8 cellular contexts compared by ENCODE assay signal in the genomic region with DNA sequence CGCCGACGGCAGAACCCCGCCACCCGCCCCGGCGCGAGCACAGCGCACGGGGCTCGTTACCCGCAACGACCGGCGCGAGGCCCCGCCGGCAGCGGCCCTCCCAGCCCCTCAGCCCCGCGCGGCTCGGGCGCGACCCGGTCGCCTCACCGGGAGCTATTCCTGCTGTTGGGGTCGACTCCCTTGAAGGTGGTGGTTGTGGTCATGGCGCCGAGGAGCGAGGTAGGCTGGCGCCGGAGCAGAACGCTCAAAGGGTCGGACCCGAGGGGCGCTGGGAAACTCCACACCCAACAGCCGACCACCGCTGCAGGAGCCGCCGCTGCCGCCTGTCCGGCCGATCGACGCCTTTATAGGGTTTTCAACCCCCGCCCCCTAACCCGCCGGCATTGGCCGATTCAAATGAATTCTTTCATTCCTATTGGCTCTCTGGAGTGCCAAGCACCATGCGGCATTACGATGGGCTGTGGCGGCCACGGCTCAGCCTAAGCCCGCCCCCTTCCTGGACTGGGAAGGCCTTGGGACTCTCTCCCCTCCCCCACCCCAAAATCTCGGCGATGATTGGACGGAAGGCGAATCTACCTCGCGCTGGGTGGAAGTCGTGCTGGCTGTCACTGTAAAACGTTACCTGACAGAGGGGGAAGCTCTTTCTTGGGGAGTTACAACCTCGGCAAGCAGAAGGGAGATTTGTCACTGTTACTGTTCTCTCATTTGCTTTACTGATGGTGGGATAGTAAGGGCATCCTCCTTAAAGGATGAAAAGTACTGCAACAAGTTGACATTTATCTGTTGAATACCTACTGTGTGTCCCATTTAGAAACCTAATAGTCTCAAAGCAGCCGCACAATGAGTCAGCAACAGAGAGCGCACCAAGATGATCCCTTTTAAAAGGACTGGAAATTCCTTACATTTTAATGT. TPM values are rescaled to one million over a fixed set of nuclear protein-coding genes. Genes with fewer than 3 reads are reported as not detected.
A peak's percentile ranks its signal among the peaks of the same experiment; 100 is the strongest.
DNase-seq lines count a peak whose midpoint lies in the region; ATAC-seq and TF ChIP-seq lines count a peak whose summit lies in the region.

A gene with protein sequence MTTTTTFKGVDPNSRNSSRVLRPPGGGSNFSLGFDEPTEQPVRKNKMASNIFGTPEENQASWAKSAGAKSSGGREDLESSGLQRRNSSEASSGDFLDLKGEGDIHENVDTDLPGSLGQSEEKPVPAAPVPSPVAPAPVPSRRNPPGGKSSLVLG (minus strand): TSS at position 318 of the 912 bp plus-strand sequence. CDS start 115 bp downstream, at position 203.

- TF ChIP-seq RAD21 in IMR-90 (IDR thresholded peaks at IDR 0.05; ENCODE audit: low read length): no peak

- H3K4me1 ChIP-seq in IMR-90 (ENCODE audit: control insufficient read depth, insufficient read depth, low read length): peaks cover 2% of the 10 kb centered on the region

- dilution Hi-C loops in IMR-90 (cut with HindIII; ENCODE audit: low sequenced_read_pairs, unreplicated experiment): no loop called here

- no peaks in the 10 kb centered on the region for H3K9me3 ChIP-seq in IMR-90 (ENCODE audit: control insufficient read depth, insufficient read depth, low read length)

- H2AFZ ChIP-seq in IMR-90 (replicated peaks; ENCODE audit: low read length, poor library complexity): peak within 1 kb of the TSS; percentile 91

- H2BK5ac ChIP-seq in IMR-90 (ENCODE audit: low read depth, low read length, poor library complexity, severe bottlenecking): peak within 1 kb of the TSS; percentile 81

- H3K18ac ChIP-seq in IMR-90 (ENCODE audit: low read depth, low read length): no peak within 1 kb of the TSS

- H3K9me1 ChIP-seq in IMR-90 (ENCODE audit: insufficient read depth, low read length): peaks cover 9% of the 10 kb centered on the region; the same call in 1 of the 2 replicates

- in situ Hi-C loops in IMR-90 (cut with MboI; ENCODE audit: low sequenced_read_pairs): no loop called here

- peak within 1 kb of the TSS; percentile 14; the same call in 1 of the 2 replicates for H2BK20ac ChIP-seq in IMR-90 (ENCODE audit: low read depth, low read length)

- peaks cover 17% of the 10 kb centered on the region for H4K20me1 ChIP-seq in IMR-90 (ENCODE audit: insufficient read depth, low read length)

- peak within 1 kb of the TSS; percentile 17; the same call in 1 of the 3 replicates for H2BK15ac ChIP-seq in IMR-90 (ENCODE audit: low read depth, low read length)

- H3K4me3 ChIP-seq in IMR-90 (ENCODE audit: insufficient read depth, low read depth, low read length): peak within 1 kb of the TSS; percentile 75

- H4K8ac ChIP-seq in IMR-90 (ENCODE audit: low read depth in 2 of 2, low read length in 2 of 2): peak within 1 kb of the TSS; percentile 13 to 92; a peak in 3 of 4 replicates

- H2AK9ac ChIP-seq in IMR-90 (replicated peaks; ENCODE audit: low read depth, low read length, poor library complexity): peak within 1 kb of the TSS; percentile 99

- H4K5ac ChIP-seq in IMR-90 (ENCODE audit: low read depth, low read length): peak within 1 kb of the TSS; percentile 27; the same call in 1 of the 2 replicates

- peak; percentile 96 for ATAC-seq in GM21528 (IDR thresholded peaks at IDR 0.05; ENCODE audit: low FRiP score, unreplicated experiment)
- peak; percentile 98 for ATAC-seq in IMR-90 (ENCODE audit: low read depth)

- POLR2A ChIA-PET in IMR-90 (lab: Charles Lee; ENCODE audit: unreplicated experiment): no interaction called here

- 0% methylated on average over 10 of the region's 67 CpGs; no CpG with 5 or more reads in 1 of the 2 experiments for WGBS in IMR-90 (ENCODE audit: extremely low coverage in 2 of 2, insufficient read length in 1 of 2), 2 experiments

- TF ChIP-seq CTCF in IMR-90 (conservative IDR thresholded peaks at IDR 0.05; ENCODE audit: low read depth, low read length): no peak

- BruUV-seq in IMR-90 (replicated peaks; lab: Mats Ljungman, UMichigan): no TSS peak

- H2BK120ac ChIP-seq in IMR-90 (ENCODE audit: low read depth, low read length): peak within 1 kb of the TSS; percentile 17; the same call in 1 of the 2 replicates

- H3K9ac ChIP-seq in IMR-90 (ENCODE audit: low read depth, low read length): peak within 1 kb of the TSS; percentile 74

- peak within 1 kb of the TSS; percentile 88; the same call in 1 of the 2 replicates for H4K91ac ChIP-seq in IMR-90 (ENCODE audit: insufficient read depth, low read depth, low read length)

- peak within 1 kb of the TSS; percentile 85 for H3K14ac ChIP-seq in IMR-90 (replicated peaks; ENCODE audit: low read depth, low read length)

- CTCF ChIA-PET in IMR-90 (lab: Yijun Ruan, JAX): no interaction called here

- H2AK5ac ChIP-seq in IMR-90 (ENCODE audit: low read depth, low read length): peak within 1 kb of the TSS; percentile 88

- peak within 1 kb of the TSS; percentile 90 for H3K4ac ChIP-seq in IMR-90 (ENCODE audit: low read depth, low read length)

- H3K27me3 ChIP-seq in IMR-90 (ENCODE audit: control insufficient read depth, insufficient read depth, low read length): no peaks in the 10 kb centered on the region

- peak; percentile 99 for DNase-seq in DMS 273 (lab: John Stamatoyannopoulos, UW; ENCODE audit: unreplicated experiment)
- DNase-seq in IMR-90: peak; percentile 99
- peak; percentile 99 for DNase-seq in OCI-M1 (lab: John Stamatoyannopoulos, UW)
- peak; percentile 97 for DNase-seq in activated T-cell treated with anti-CD3 and anti-CD28 coated beads for 24 hours (ENCODE audit: low read depth)
- DNase-seq in epithelial cell of prostate (ENCODE audit: low read depth, low spot score): peak; percentile 96
- DNase-seq in mucosa of gallbladder (ENCODE audit: low spot score): peak; percentile 99
- peak; percentile 96 for DNase-seq in stimulated activated CD8-positive, alpha-beta memory T cell treated with anti-CD3 and anti-CD28 coated beads, Interleukin-4, amount 100 ng/mL, for 4 hours (ENCODE audit: low read depth in 2 of 2, low spot score in 1 of 2)

- H3K79me1 ChIP-seq in IMR-90 (ENCODE audit: low read depth in 1 of 2, low read length in 2 of 2): peaks cover 3 to 38% of the 10 kb centered on the region in 2 experiments; a peak in 3 of 4 replicates

- intact Hi-C loops in IMR-90 (cut with micrococcal nuclease): no loop called here

- H3K4me2 ChIP-seq in IMR-90 (ENCODE audit: low read depth, low read length): peak within 1 kb of the TSS; percentile 96

- H3K23ac ChIP-seq in IMR-90 (ENCODE audit: low read depth, low read length): peak within 1 kb of the TSS; percentile 94

- peak; percentile 100 for TF ChIP-seq POLR2A in IMR-90 (IDR thresholded peaks at IDR 0.05; ENCODE audit: low read depth, low read length)

- peak within 1 kb of the TSS; percentile 32 for H3K56ac ChIP-seq in IMR-90 (ENCODE audit: extremely low read depth, insufficient read depth, low read length)

- H3K27ac ChIP-seq in IMR-90 (ENCODE audit: insufficient read depth, low read length) (peak within 1 kb of the TSS; percentile 74), epithelial cell of prostate (peak within 1 kb of the TSS; percentile 63)

- H3K36me3 ChIP-seq in IMR-90 (ENCODE audit: control insufficient read depth, insufficient read depth, low read length): no peaks in the 10 kb centered on the region

TF ChIP-seq in IMR-90, 13 proteins besides CTCF, POLR2A, EP300 and RAD21:
- TF ChIP-seq, protein P1, sequence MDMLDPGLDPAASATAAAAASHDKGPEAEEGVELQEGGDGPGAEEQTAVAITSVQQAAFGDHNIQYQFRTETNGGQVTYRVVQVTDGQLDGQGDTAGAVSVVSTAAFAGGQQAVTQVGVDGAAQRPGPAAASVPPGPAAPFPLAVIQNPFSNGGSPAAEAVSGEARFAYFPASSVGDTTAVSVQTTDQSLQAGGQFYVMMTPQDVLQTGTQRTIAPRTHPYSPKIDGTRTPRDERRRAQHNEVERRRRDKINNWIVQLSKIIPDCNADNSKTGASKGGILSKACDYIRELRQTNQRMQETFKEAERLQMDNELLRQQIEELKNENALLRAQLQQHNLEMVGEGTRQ (IDR thresholded peaks at IDR 0.05; ENCODE audit: low read depth, low read length): no peak
- TF ChIP-seq SMC3 (IDR thresholded peaks at IDR 0.05; ENCODE audit: low read depth, low read length) (no peak), RFX5 (IDR thresholded peaks at IDR 0.05; ENCODE audit: low read depth, low read length) (no peak), CHD1 (IDR thresholded peaks at IDR 0.05; ENCODE audit: low read depth, low read length) (0 out of 2 replicates have a peak, but pooled peaks have one; percentile 85), MXI1 (IDR thresholded peaks at IDR 0.05; ENCODE audit: borderline replicate concordance, low read depth, low read length) (peak; percentile 8; the same call in 1 of the 2 replicates), MAFK (IDR thresholded peaks at IDR 0.05; ENCODE audit: low read depth, low read length) (no peak), FOS (IDR thresholded peaks at IDR 0.05; ENCODE audit: low read depth, low read length) (no peak), RCOR1 (IDR thresholded peaks at IDR 0.05; ENCODE audit: insufficient replicate concordance, low read length) (no peak), NFE2L2 (IDR thresholded peaks at IDR 0.05; ENCODE audit: low read depth, low read length) (no peak), CEBPB (IDR thresholded peaks at IDR 0.05; ENCODE audit: low read depth, low read length) (no peak)
- TF ChIP-seq, protein P2, sequence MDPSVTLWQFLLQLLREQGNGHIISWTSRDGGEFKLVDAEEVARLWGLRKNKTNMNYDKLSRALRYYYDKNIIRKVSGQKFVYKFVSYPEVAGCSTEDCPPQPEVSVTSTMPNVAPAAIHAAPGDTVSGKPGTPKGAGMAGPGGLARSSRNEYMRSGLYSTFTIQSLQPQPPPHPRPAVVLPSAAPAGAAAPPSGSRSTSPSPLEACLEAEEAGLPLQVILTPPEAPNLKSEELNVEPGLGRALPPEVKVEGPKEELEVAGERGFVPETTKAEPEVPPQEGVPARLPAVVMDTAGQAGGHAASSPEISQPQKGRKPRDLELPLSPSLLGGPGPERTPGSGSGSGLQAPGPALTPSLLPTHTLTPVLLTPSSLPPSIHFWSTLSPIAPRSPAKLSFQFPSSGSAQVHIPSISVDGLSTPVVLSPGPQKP (IDR thresholded peaks at IDR 0.05; ENCODE audit: borderline replicate concordance, low read depth, low read length): no peak

RNA-seq across cellular contexts. Expression of the gene that starts here (rescaled TPM):
- total RNA-seq in IMR-90 (2012; rRNA removed) (118 and 127 TPM in 2 replicates), mucosa of gallbladder (183 TPM)
- 236 and 272 TPM in 2 replicates for polyA plus RNA-seq in IMR-90 (2012; rRNA removed)
- 333 and 450 TPM in 2 replicates for polyA plus RNA-seq in IMR-90 (2012; cell fraction: cytosol; rRNA removed)
- polyA plus RNA-seq in IMR-90 (2012; cell fraction: nucleus; rRNA removed; ENCODE audit: low replicate concordance): 92.9 and 111 TPM in 2 replicates

Comparison
In these comparisons a context has a peak if more than half of its experiments do, and no peak if none do; other contexts are left out.
1. Peak in every context shown above with its lines: DNase-seq, ATAC-seq, H3K4me3 ChIP-seq and H3K27ac ChIP-seq.